In genomic region chr4:183097251-183098079, GRCh38 we compare ENCODE assay signal across 8 cellular contexts. TPM values are rescaled to one million over a fixed set of nuclear protein-coding genes. Genes with fewer than 3 reads are reported as not detected.
DNase-seq lines count a peak whose midpoint lies in the region; ATAC-seq and TF ChIP-seq lines count a peak whose summit lies in the region.

No MANE protein-coding gene starts in this region.

- CTCF ChIA-PET in CD8-positive, alpha-beta memory T cell (lab: Charles Lee) = no interaction called here

- TF ChIP-seq CTCF in fibroblast of pulmonary artery (IDR thresholded peaks at IDR 0.05; ENCODE audit: low read length, missing control alignments) (no peak), osteocyte (IDR thresholded peaks at IDR 0.05) (no peak)

- peaks cover 9 to 22% (median 12%) of the 10 kb centered on the region in 3 donors for H3K4me1 Mint-ChIP-seq in CD8-positive, alpha-beta memory T cell
- peaks cover 33% of the 10 kb centered on the region for H3K4me1 Mint-ChIP-seq in osteocyte (ENCODE audit: unreplicated experiment)

- peak in 1 of 5 donors; percentile 11 for DNase-seq in CD8-positive, alpha-beta memory T cell
- peak; percentile 3 for DNase-seq in activated T-cell treated with anti-CD3 and anti-CD28 coated beads for 1 hour (ENCODE audit: low read depth)
- no peak for DNase-seq in fibroblast of pulmonary artery (ENCODE audit: low read depth)
- DNase-seq in osteocyte (ENCODE audit: extremely low spot score, unreplicated experiment) = no peak
- DNase-seq in HK-2 (ENCODE audit: unreplicated experiment) = no peak
- DNase-seq in AG08395 (ENCODE audit: low spot score) = no peak
- no peak for DNase-seq in SHP77 treated with DMSO at 0.1 percent for 48 hours (lab: John Stamatoyannopoulos, UW)

- POLR2A ChIA-PET in CD8-positive, alpha-beta memory T cell (lab: Charles Lee) = interaction anchor here (0.6 kb wide), 2 partner anchors 203 to 406 kb away, joined by 3 read pairs; no protein-coding TSS in a partner anchor

- no peaks in the 10 kb centered on the region for H3K9me3 ChIP-seq in CD8-positive, alpha-beta memory T cell (ENCODE audit: low read length)

- ATAC-seq in GM18502 (IDR thresholded peaks at IDR 0.05; ENCODE audit: poor library complexity, unreplicated experiment) = no peak

- H3K4me3 Mint-ChIP-seq in CD8-positive, alpha-beta memory T cell = peak overlapping the region; percentile 62 to 89 (median 77)
- H3K4me3 Mint-ChIP-seq in osteocyte (ENCODE audit: unreplicated experiment) = peak overlapping the region; percentile 66

- no peaks in the 10 kb centered on the region for H3K36me3 Mint-ChIP-seq in CD8-positive, alpha-beta memory T cell
- no peaks in the 10 kb centered on the region for H3K36me3 Mint-ChIP-seq in osteocyte (ENCODE audit: unreplicated experiment)

- H3K36me3 ChIP-seq in CD8-positive, alpha-beta memory T cell (ENCODE audit: insufficient read depth, low read length) = no peaks in the 10 kb centered on the region

- no peak overlapping the region for H3K4me3 ChIP-seq in CD8-positive, alpha-beta memory T cell (ENCODE audit: low read length)
- peak overlapping the region; percentile 78 for H3K4me3 ChIP-seq in fibroblast of pulmonary artery (replicated peaks; ENCODE audit: low read depth, low read length)

- peak overlapping the region in 6 of 8 donors; percentile 43 to 86 (median 73) for H3K27ac Mint-ChIP-seq in CD8-positive, alpha-beta memory T cell
- H3K27ac Mint-ChIP-seq in osteocyte (ENCODE audit: unreplicated experiment) = peak overlapping the region; percentile 31

- no peaks in the 10 kb centered on the region for H3K27me3 ChIP-seq in CD8-positive, alpha-beta memory T cell (ENCODE audit: insufficient read depth, low read length, poor library complexity, severe bottlenecking)

- no peaks in the 10 kb centered on the region for H3K9me3 Mint-ChIP-seq in CD8-positive, alpha-beta memory T cell
- H3K9me3 Mint-ChIP-seq in osteocyte (ENCODE audit: unreplicated experiment) = no peaks in the 10 kb centered on the region

- H3K27ac ChIP-seq in CD8-positive, alpha-beta memory T cell (ENCODE audit: low read depth, low read length) = no peak overlapping the region

- peaks cover 5% of the 10 kb centered on the region for H3K4me1 ChIP-seq in CD8-positive, alpha-beta memory T cell (ENCODE audit: insufficient read depth, low read length)

- peaks cover 12 to 45% of the 10 kb centered on the region in 2 donors for H3K27me3 Mint-ChIP-seq in CD8-positive, alpha-beta memory T cell
- H3K27me3 Mint-ChIP-seq in osteocyte (ENCODE audit: unreplicated experiment) = no peaks in the 10 kb centered on the region

RNA-seq across cellular contexts. Expression of gene WWC2, which starts 1.6 kb away (rescaled TPM):
- total RNA-seq in CD8-positive, alpha-beta memory T cell = under 1 TPM; 0.80 to 0.85 TPM
- polyA plus RNA-seq in CD8-positive, alpha-beta memory T cell = 1.7 TPM
- 47.2 and 53.5 TPM in 2 replicates for total RNA-seq in osteocyte

Comparison
In these comparisons a context has a peak if more than half of its experiments do, and no peak if none do; other contexts are left out.
1. RNA of gene WWC2, which starts 1.6 kb away (total RNA-seq): 47.2 to 53.5 TPM in osteocyte; 0.80 to 0.85 TPM in CD8-positive, alpha-beta memory T cell; every median in the first group is over 10 times any median in the second.